ENCODE assay signal across 6 cellular contexts in the genomic region with DNA sequence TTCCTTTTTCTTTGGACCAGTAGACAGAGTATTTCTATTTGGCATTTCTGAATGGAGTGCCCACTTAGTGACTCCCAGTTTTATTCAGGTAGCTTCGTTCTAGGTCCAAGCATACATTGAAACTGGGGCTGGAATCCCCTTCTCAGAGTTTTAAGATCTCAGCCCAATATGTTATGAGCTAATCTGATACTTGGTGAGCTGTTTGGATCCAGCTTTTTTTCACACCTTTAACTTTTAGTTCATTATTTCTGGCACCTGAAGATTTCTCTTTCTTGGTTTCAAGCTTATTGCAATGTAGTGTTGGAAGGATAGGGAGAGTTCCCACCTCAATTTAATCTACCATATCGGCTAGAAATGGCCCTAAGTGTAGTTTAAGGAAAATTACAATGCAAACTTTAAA. TPM values are rescaled to one million over a fixed set of nuclear protein-coding genes. Genes with fewer than 3 reads are reported as not detected.
"Had no signal": no experiment of that assay in that cellular context is flagged by ENCODE, and none has a peak within 500 bp of the region (broad histone marks: within the 10 kb centered on the region; RNA-seq: fewer than 3 reads in every experiment).

No MANE protein-coding gene starts in this region.

- FAIRE-seq: G401.6, GM12891, GM12892 had no signal

- DNase-seq: GDM1, GF-D8 had no signal

RNA-seq across cellular contexts. Expression of gene CCDC198, which starts 53.5 kb away (rescaled TPM):
- total RNA-seq: G401 had no signal
